Comparison of ENCODE assay signal across 8 cellular contexts in the genomic region with DNA sequence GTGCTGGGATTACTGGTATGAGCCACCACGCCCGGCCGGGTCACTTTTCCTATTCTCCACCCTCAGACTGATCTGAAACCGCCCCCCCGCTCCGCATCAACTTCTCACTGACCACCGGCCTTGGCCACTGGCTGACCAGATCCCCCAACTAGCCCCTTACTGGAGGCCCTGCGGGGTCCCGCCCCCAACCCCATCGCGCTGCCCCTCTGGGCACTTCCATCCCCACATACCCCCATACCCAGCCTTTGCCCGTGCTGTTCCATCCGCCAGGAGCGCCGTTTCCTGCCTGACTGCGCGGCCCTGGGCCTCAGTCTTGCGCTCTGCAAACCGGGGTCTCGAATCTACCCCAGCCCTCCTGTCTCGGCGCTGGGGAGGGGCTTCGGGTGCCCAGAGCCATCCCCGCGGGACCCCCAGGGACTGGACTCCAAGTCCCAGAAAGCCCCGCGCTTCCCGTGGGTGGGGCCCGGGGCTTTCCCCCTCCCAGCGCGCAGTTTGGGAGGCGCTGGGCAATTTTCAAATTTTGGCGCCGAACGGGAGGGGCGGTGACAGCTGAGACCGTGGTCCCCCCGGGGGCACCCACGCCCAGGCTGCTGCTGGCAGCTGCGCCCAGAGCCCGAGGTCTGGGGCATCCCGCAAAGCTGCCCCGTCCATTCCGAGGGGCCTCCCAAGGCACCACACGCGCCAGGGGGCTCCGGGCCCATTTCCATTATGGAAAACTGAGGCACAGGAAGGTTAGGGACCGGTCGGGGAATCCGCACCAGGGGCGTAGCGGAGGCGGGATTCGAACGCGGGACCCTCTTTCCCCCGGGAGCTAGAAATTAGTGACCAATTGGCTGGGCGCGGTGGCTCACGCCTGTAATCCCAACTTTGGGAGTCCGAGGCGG. TPM values are rescaled to one million over a fixed set of nuclear protein-coding genes. Genes with fewer than 3 reads are reported as not detected.
A peak's percentile ranks its signal among the peaks of the same experiment; 100 is the strongest.
DNase-seq lines count a peak whose midpoint lies in the region; ATAC-seq and TF ChIP-seq lines count a peak whose summit lies in the region.

No MANE protein-coding gene starts in this region.

- peak overlapping the region; percentile 38 for H3K4me3 ChIP-seq in mesendoderm (ENCODE audit: low read length)

- no peak overlapping the region for H2AK5ac ChIP-seq in mesendoderm (ENCODE audit: low read length)

- ATAC-seq in HG02571 (IDR thresholded peaks at IDR 0.05; ENCODE audit: unreplicated experiment) (no peak), GM18517 (IDR thresholded peaks at IDR 0.05; ENCODE audit: unreplicated experiment) (no peak)

- H2BK120ac ChIP-seq in mesendoderm (ENCODE audit: low read depth, low read length) = no peak overlapping the region

- H3K56ac ChIP-seq in mesendoderm (ENCODE audit: low read length) = peak overlapping the region; percentile 83

- no peak overlapping the region for H4K5ac ChIP-seq in mesendoderm (ENCODE audit: low read length)

- no peaks in the 10 kb centered on the region for H3K4me1 ChIP-seq in mesendoderm (ENCODE audit: control insufficient read depth, low read depth, low read length)

- peak overlapping the region; percentile 68 for H3K9ac ChIP-seq in mesendoderm (ENCODE audit: low read length)

- H3K79me2 ChIP-seq in mesendoderm (ENCODE audit: control insufficient read depth, insufficient read depth, low read length) = no peaks in the 10 kb centered on the region

- DNase-seq in GM10266 (ENCODE audit: extremely low spot score) = peak; percentile 88
- peak; percentile 73 for DNase-seq in HuH-7.5 (ENCODE audit: low spot score)
- DNase-seq in activated CD4-positive, alpha-beta T cell treated with anti-CD3 and anti-CD28 coated beads for 48 hours = peak; percentile 81
- DNase-seq in effector CD4-positive, alpha-beta T cell = peak; percentile 37
- DNase-seq in mesendoderm = peak; percentile 80
- peak in 4 of 6 experiments; percentile 30 to 39 (median 34) for DNase-seq in stimulated activated naive CD4-positive, alpha-beta T cell (lab: John Stamatoyannopoulos, UW)

- peak overlapping the region; percentile 23 for H3K27ac ChIP-seq in mesendoderm (ENCODE audit: low read depth, low read length)

- no CpG with 5 or more reads among the region's 62 CpGs for WGBS in mesendoderm (ENCODE audit: extremely low coverage, insufficient coverage, low lambda C conversion rate)

- H4K8ac ChIP-seq in mesendoderm (ENCODE audit: low read depth, low read length) = no peak overlapping the region

- no peak overlapping the region for H2BK5ac ChIP-seq in mesendoderm (ENCODE audit: low read length)

- no peaks in the 10 kb centered on the region for H3K36me3 ChIP-seq in mesendoderm (ENCODE audit: control insufficient read depth, insufficient read depth, low read length)

- no peak overlapping the region for H2BK15ac ChIP-seq in mesendoderm (replicated peaks; ENCODE audit: low read depth)

- no peaks in the 10 kb centered on the region for H3K79me1 ChIP-seq in mesendoderm (ENCODE audit: low read length)

- H3K4me2 ChIP-seq in mesendoderm (ENCODE audit: low read length) = peak overlapping the region; percentile 68

- no peak for TF ChIP-seq CTCF in GM10266 (IDR thresholded peaks at IDR 0.05; ENCODE audit: control insufficient read depth, insufficient read depth, low read depth, missing control alignments)

- H3K4ac ChIP-seq in mesendoderm (ENCODE audit: low read depth, low read length) = peak overlapping the region; percentile 89

- no peaks in the 10 kb centered on the region for H3K27me3 ChIP-seq in mesendoderm (ENCODE audit: insufficient read depth, low read length, poor library complexity)

- H3K23ac ChIP-seq in mesendoderm (ENCODE audit: low read length) = peak overlapping the region; percentile 72

- H3K18ac ChIP-seq in mesendoderm (ENCODE audit: low read length) = peak overlapping the region; percentile 84

RNA-seq across cellular contexts. Expression of a gene that starts 5.2 kb away (rescaled TPM):
- polyA plus RNA-seq in mesendoderm (2013, experiment 1 of 2) = 144 TPM
- 143 TPM for polyA plus RNA-seq in mesendoderm (2013, experiment 2 of 2)

RNA-seq across cellular contexts. Expression of a gene that starts 13.9 kb away (rescaled TPM):
- polyA plus RNA-seq in mesendoderm (2013, experiment 1 of 2) = 43.7 TPM
- polyA plus RNA-seq in mesendoderm (2013, experiment 2 of 2) = 44.8 TPM

RNA-seq across cellular contexts. Expression of a gene that starts 34.6 kb away (rescaled TPM):
- polyA plus RNA-seq in mesendoderm (2013, experiment 1 of 2) = 215 TPM
- 208 TPM for polyA plus RNA-seq in mesendoderm (2013, experiment 2 of 2)

Comparison
In these comparisons a context has a peak if more than half of its experiments do, and no peak if none do; other contexts are left out.
1. DNase-seq: peak in every context shown above with its lines; median percentile 88 in GM10266; 81 in activated CD4-positive, alpha-beta T cell treated with anti-CD3 and anti-CD28 coated beads for 48 hours; 80 in mesendoderm; 73 in HuH-7.5; 37 in effector CD4-positive, alpha-beta T cell; 34 in stimulated activated naive CD4-positive, alpha-beta T cell.